8 cellular contexts compared by ENCODE assay signal in genomic region chr13:46554971-46555370, GRCh38. TPM values are rescaled to one million over a fixed set of nuclear protein-coding genes. Genes with fewer than 3 reads are reported as not detected.
DNase-seq lines count a peak whose midpoint lies in the region; ATAC-seq, FAIRE-seq and TF ChIP-seq lines count a peak whose summit lies in the region.

No MANE protein-coding gene starts in this region.

- H3K18ac ChIP-seq in mesenchymal stem cell (ENCODE audit: low read depth in 1 of 2, low read length in 2 of 2), result peak overlapping the region; percentile 71 to 72

- H4K91ac ChIP-seq in mesenchymal stem cell (ENCODE audit: low read length), result no peak overlapping the region

- 23% methylated on average over 2 of the region's 2 CpGs for WGBS in K562 (ENCODE audit: insufficient coverage, low coverage, missing lambda C conversion rate)
- WGBS in mesenchymal stem cell, result 78% methylated on average over 2 of the region's 2 CpGs

- FAIRE-seq in K562 (lab: Jason Lieb, UNC) (no peak), urothelium cell line (lab: Jason Lieb, UNC) (no peak)

- no peak for TF ChIP-seq RAD21 in K562 (CRISPR knock-in tag; conservative IDR thresholded peaks at IDR 0.05 in 1 of 2, IDR thresholded peaks at IDR 0.05 in 1 of 2)

- TF ChIP-seq POLR2A in K562 (conservative IDR thresholded peaks at IDR 0.05) (no peak), vagina (IDR thresholded peaks at IDR 0.05) (no peak)

- TF ChIP-seq CTCF in left ventricle myocardium inferior (IDR thresholded peaks at IDR 0.05; ENCODE audit: borderline replicate concordance), result no peak
- TF ChIP-seq CTCF in K562 (IDR thresholded peaks at IDR 0.05 in 2 of 3, conservative IDR thresholded peaks at IDR 0.05 in 1 of 3; ENCODE audit: insufficient read depth in 2 of 3, low read depth in 1 of 3, low read length in 3 of 3), result no peak
- TF ChIP-seq CTCF in vagina (IDR thresholded peaks at IDR 0.05), result no peak

- POLR2A ChIA-PET in K562 (lab: Yijun Ruan, JAX), result interaction anchor here (0.9 kb wide), 1 partner anchor 39 kb away, joined by 3 read pairs; no protein-coding TSS in a partner anchor

- H3K4ac ChIP-seq in mesenchymal stem cell (ENCODE audit: low read depth in 1 of 2, low read length in 2 of 2), result no peak overlapping the region

- H3K36me3 ChIP-seq in left ventricle myocardium inferior (no peaks in the 10 kb centered on the region), K562 (ENCODE audit: control insufficient read depth, insufficient read depth, low read length) (no peaks in the 10 kb centered on the region), mesenchymal stem cell (ENCODE audit: control insufficient read depth in 1 of 2, insufficient read depth in 2 of 2, low read depth in 1 of 2, low read length in 2 of 2) (no peaks in the 10 kb centered on the region), vagina (no peaks in the 10 kb centered on the region)

- intact Hi-C loops in left ventricle myocardium inferior (cut with micrococcal nuclease) (loop anchor here (5.0 to 10.0 kb wide), 5 partner anchors 50 to 167 kb away; no protein-coding TSS in a partner anchor), Right ventricle myocardium superior (cut with DNase I) (loop anchor here (5.0 to 10.0 kb wide), 2 partner anchors 130 to 162 kb away; no protein-coding TSS in a partner anchor), K562 (cut with micrococcal nuclease) (loop anchor here (5.0 kb wide), 1 partner anchor 87 kb away; no protein-coding TSS in a partner anchor), vagina (cut with DNase I) (loop anchor here (5.0 to 10.0 kb wide), 2 partner anchors 60 to 167 kb away; no protein-coding TSS in a partner anchor)

- no peak overlapping the region for H3K14ac ChIP-seq in mesenchymal stem cell (ENCODE audit: low read length in 2 of 2)

- peak overlapping the region; percentile 98 for H3K4me3 ChIP-seq in left ventricle myocardium inferior
- peak overlapping the region; percentile 77 for H3K4me3 ChIP-seq in K562
- H3K4me3 ChIP-seq in mesenchymal stem cell (ENCODE audit: insufficient read depth in 1 of 2, low read depth in 1 of 2, low read length in 2 of 2), result peak overlapping the region; percentile 86 to 98
- peak overlapping the region; percentile 74 to 99 for H3K4me3 ChIP-seq in vagina

- H2AK5ac ChIP-seq in mesenchymal stem cell (ENCODE audit: low read length, severe bottlenecking), result no peak overlapping the region

- H3K4me1 ChIP-seq in left ventricle myocardium inferior (peaks cover 70% of the 10 kb centered on the region), K562 (replicated peaks in 1 of 2; ENCODE audit: control insufficient read depth in 2 of 2, insufficient read depth in 2 of 2, low read length in 2 of 2) (peaks cover 9 to 17% of the 10 kb centered on the region in 2 experiments; a peak in 4 of 5 replicates), mesenchymal stem cell (ENCODE audit: control insufficient read depth, insufficient read depth, low read depth, low read length) (peaks cover 7% of the 10 kb centered on the region), vagina (peaks cover 38% of the 10 kb centered on the region)

- H3K9me3 ChIP-seq in left ventricle myocardium inferior (replicated peaks), result no peaks in the 10 kb centered on the region
- no peaks in the 10 kb centered on the region for H3K9me3 ChIP-seq in K562 (replicated peaks; ENCODE audit: control insufficient read depth, insufficient read depth, low read depth, low read length)
- H3K9me3 ChIP-seq in mesenchymal stem cell (ENCODE audit: control insufficient read depth, low read length), result no peaks in the 10 kb centered on the region
- H3K9me3 ChIP-seq in vagina, result no peaks in the 10 kb centered on the region

- H4K20me1 ChIP-seq in K562 (replicated peaks; ENCODE audit: control insufficient read depth, insufficient read depth, low read length), result peaks cover 7% of the 10 kb centered on the region

- in situ Hi-C loops in K562 (cut with MboI), result no loop called here

- no peak overlapping the region for H3K23ac ChIP-seq in mesenchymal stem cell (ENCODE audit: low read length in 2 of 2)

- H3K27me3 ChIP-seq in left ventricle myocardium inferior (ENCODE audit: low read depth), result no peaks in the 10 kb centered on the region
- H3K27me3 ChIP-seq in K562 (ENCODE audit: control insufficient read depth in 2 of 2, insufficient read depth in 2 of 2, low read length in 2 of 2), result no peaks in the 10 kb centered on the region
- no peaks in the 10 kb centered on the region for H3K27me3 ChIP-seq in mesenchymal stem cell (ENCODE audit: control insufficient read depth in 1 of 2, insufficient read depth in 1 of 2, low read length in 2 of 2)
- H3K27me3 ChIP-seq in vagina, result no peaks in the 10 kb centered on the region

- DNase-seq in left ventricle myocardium inferior (no peak), Right ventricle myocardium superior (no peak), K562 (ENCODE audit: extremely low read depth in 1 of 4, low spot score in 3 of 4) (no peak), mesenchymal stem cell (peak; percentile 84), vagina (ENCODE audit: extremely low spot score in 2 of 2) (no peak), pons (ENCODE audit: low spot score) (no peak), SKM-1 treated with dmso at 0.1 percent for 144 hours (lab: John Stamatoyannopoulos, UW; ENCODE audit: unreplicated experiment) (no peak), urothelium cell line (ENCODE audit: low spot score) (no peak)

- ATAC-seq in Right ventricle myocardium superior (ENCODE audit: poor library complexity) (no peak), K562 (no peak)

- H3K27ac ChIP-seq in left ventricle myocardium inferior (replicated peaks) (peak overlapping the region; percentile 96), K562 (ENCODE audit: extremely low read depth, low read depth, low read length) (peak overlapping the region; percentile 78; the same call in 1 of the 3 replicates), mesenchymal stem cell (ENCODE audit: low read length, poor library complexity, severe bottlenecking) (peak overlapping the region; percentile 59), vagina (peak overlapping the region; percentile 97)

- H2BK5ac ChIP-seq in mesenchymal stem cell (ENCODE audit: low read depth, low read length, poor library complexity, severe bottlenecking), result no peak overlapping the region

- H2AFZ ChIP-seq in K562 (ENCODE audit: low read depth, low read length), result peak overlapping the region; percentile 86
- no peak overlapping the region for H2AFZ ChIP-seq in mesenchymal stem cell (ENCODE audit: low read depth, low read length)

- no peak overlapping the region for H2BK15ac ChIP-seq in mesenchymal stem cell (ENCODE audit: low read depth, poor library complexity, severe bottlenecking)

- no peak for TF ChIP-seq EP300 in K562 (IDR thresholded peaks at IDR 0.05; ENCODE audit: low read length)

- BruUV-seq in K562 (replicated peaks; lab: Mats Ljungman, UMichigan), result no TSS peak

- H3K4me2 ChIP-seq in K562 (ENCODE audit: insufficient read depth, low read length) (peak overlapping the region; percentile 84), mesenchymal stem cell (ENCODE audit: low read length, poor library complexity, severe bottlenecking) (peak overlapping the region; percentile 91)

- CTCF ChIA-PET in K562 (lab: Yijun Ruan, JAX; ENCODE audit: low intra/inter-chr PET ratio), result no interaction called here

- peak overlapping the region; percentile 82 to 99 for H3K9ac ChIP-seq in K562 (ENCODE audit: insufficient read depth in 1 of 2, low read depth in 2 of 2, low read length in 2 of 2)
- peak overlapping the region; percentile 96 for H3K9ac ChIP-seq in mesenchymal stem cell (ENCODE audit: low read length)

- H3K79me1 ChIP-seq in mesenchymal stem cell (replicated peaks; ENCODE audit: low read length, poor library complexity, severe bottlenecking), result peaks cover 4% of the 10 kb centered on the region

- H2BK12ac ChIP-seq in mesenchymal stem cell (ENCODE audit: low read length in 2 of 2), result no peak overlapping the region

- H2BK120ac ChIP-seq in mesenchymal stem cell (ENCODE audit: low read depth, low read length), result no peak overlapping the region

- no peak overlapping the region for H4K8ac ChIP-seq in mesenchymal stem cell (ENCODE audit: low read length)

- peaks cover 54% of the 10 kb centered on the region for H3K79me2 ChIP-seq in K562 (ENCODE audit: control insufficient read depth, insufficient read depth, low read length)

- no peaks in the 10 kb centered on the region for H3K9me1 ChIP-seq in K562 (ENCODE audit: control insufficient read depth, insufficient read depth, low read length)

TF ChIP-seq in K562, 482 proteins besides CTCF, POLR2A, EP300 and RAD21 (continues in another document):
- TF ChIP-seq ZNF584 (CRISPR knock-in tag; IDR thresholded peaks at IDR 0.05; ENCODE audit: low read depth) (no peak), ZBTB1 (CRISPR knock-in tag; IDR thresholded peaks at IDR 0.05; ENCODE audit: borderline replicate concordance, low read depth) (no peak), TBP (optimal IDR thresholded peaks at IDR 0.05; ENCODE audit: low read depth, low read length) (no peak), JUNB (CRISPR knock-in tag; conservative IDR thresholded peaks at IDR 0.05) (no peak), ZNF224 (CRISPR knock-in tag; IDR thresholded peaks at IDR 0.05) (no peak), SNAPC5 (CRISPR knock-in tag; IDR thresholded peaks at IDR 0.05) (no peak), NFE2L1 (tag; IDR thresholded peaks at IDR 0.05; ENCODE audit: borderline replicate concordance, low read depth) (no peak)

RNA-seq across cellular contexts. Expression of gene LRCH1, which starts 2.0 kb away (rescaled TPM):
- total RNA-seq in left ventricle myocardium inferior (13.1 TPM), Right ventricle myocardium superior (11.0 TPM), K562 (2014; rRNA removed) (2.5 and 3.2 TPM in 2 replicates), K562 (2014; rRNA removed; fragmentation: Illumina TruSeq; extraction: Trizol) (3.7 and 4.3 TPM in 2 replicates), K562 (2015; rRNA removed; fragmentation: Illumina TruSeq; extraction: Trizol) (3.9 and 4.2 TPM in 2 replicates), K562 (2021) (5.7 and 6.5 TPM in 2 replicates), vagina (21.4 TPM)
- total RNA-seq in K562 (2011; cell fraction: chromatin; rRNA removed; ENCODE audit: low replicate concordance), result 23.7 and 30.0 TPM in 2 replicates
- total RNA-seq in K562 (2011; cell fraction: nucleolus; rRNA removed), result 7.5 and 8.8 TPM in 2 replicates
- total RNA-seq in K562 (2011; cell fraction: nucleoplasm; rRNA removed), result 12.5 and 16.9 TPM in 2 replicates
- polyA plus RNA-seq in K562 (2011; rRNA removed) (5.2 and 6.8 TPM in 2 replicates), K562 (2014; fragmentation: Illumina TruSeq; extraction: Trizol) (4.1 and 4.7 TPM in 2 replicates), K562 (2014; fragmentation: Nextera tagmentation; extraction: Ambion mirVana) (1 to 10 TPM; 1.1 to 1.2 TPM), K562 (2014; rRNA removed) (3.3 TPM in 2 replicates)
- polyA plus RNA-seq in K562 (2011; cell fraction: cytosol; rRNA removed), result 1.7 and 2.8 TPM in 2 replicates
- 7.5 and 9.0 TPM in 2 replicates for polyA plus RNA-seq in K562 (2011; cell fraction: nucleus; rRNA removed)
- 2.7 and 2.9 TPM in 2 replicates for polyA plus RNA-seq in K562 (2012)
- polyA minus RNA-seq in K562 (2011; rRNA and poly(A)+ RNA removed), result 13.6 and 15.7 TPM in 2 replicates
- 2.8 and 3.1 TPM in 2 replicates for polyA minus RNA-seq in K562 (2011; cell fraction: cytosol; rRNA and poly(A)+ RNA removed)
- 15.1 and 26.7 TPM in 2 replicates for polyA minus RNA-seq in K562 (2011; cell fraction: nucleus; rRNA and poly(A)+ RNA removed)
- 8.2 TPM for polyA plus RNA-seq in mesenchymal stem cell (2013, experiment 1 of 2)
- 7.9 TPM for polyA plus RNA-seq in mesenchymal stem cell (2013, experiment 2 of 2)
